ENCODE assay signal across 25 cellular contexts in genomic region chr14:54631016-54631415, GRCh38.
"Had no signal": no experiment of that assay in that cellular context is flagged by ENCODE, and none has a peak within 500 bp of the region (broad histone marks: within the 10 kb centered on the region; RNA-seq: fewer than 3 reads in every experiment).

No MANE protein-coding gene starts in this region.

- H3K36me3 ChIP-seq: colonic mucosa, esophagus squamous epithelium, gastrocnemius medialis, heart right ventricle, left lung, lower lobe of right lung had no signal

- H3K27me3 ChIP-seq: colonic mucosa, esophagus squamous epithelium, gastrocnemius medialis, heart right ventricle, left lung had no signal

- H3K4me1 ChIP-seq: colonic mucosa had no signal

- DNase-seq: colonic mucosa; cortex of kidney; effector CD8-positive, alpha-beta T cell; effector memory CD8-positive, alpha-beta T cell; endodermal cell; erythroblast; esophagus squamous epithelium; foreskin fibroblast; foreskin melanocyte; gastrocnemius medialis; glutamatergic neuron; head of caudate nucleus; heart right ventricle; hippocampal formation; left cardiac atrium; left lung; left ventricle myocardium superior; lower lobe of right lung; mesendoderm; midbrain had no signal

- FAIRE-seq: endometrium, islet of Langerhans, keratinocyte had no signal

- H3K4me3 ChIP-seq: colonic mucosa, esophagus squamous epithelium, gastrocnemius medialis, heart right ventricle, left lung, lower lobe of right lung had no signal

- H3K9me3 ChIP-seq: colonic mucosa, esophagus squamous epithelium, gastrocnemius medialis, heart right ventricle, left lung, lower lobe of right lung had no signal

- H3K27ac ChIP-seq: colonic mucosa, epithelial cell of prostate, esophagus squamous epithelium, gastrocnemius medialis, heart right ventricle, left lung, lower lobe of right lung had no signal

- ATAC-seq: effector memory CD8-positive, alpha-beta T cell; esophagus mucosa; gastrocnemius medialis; heart right ventricle; left cardiac atrium; left lung; left ventricle myocardium superior; lower lobe of right lung had no signal
